ENCODE assay signal across 1 cellular context in the genomic region with DNA sequence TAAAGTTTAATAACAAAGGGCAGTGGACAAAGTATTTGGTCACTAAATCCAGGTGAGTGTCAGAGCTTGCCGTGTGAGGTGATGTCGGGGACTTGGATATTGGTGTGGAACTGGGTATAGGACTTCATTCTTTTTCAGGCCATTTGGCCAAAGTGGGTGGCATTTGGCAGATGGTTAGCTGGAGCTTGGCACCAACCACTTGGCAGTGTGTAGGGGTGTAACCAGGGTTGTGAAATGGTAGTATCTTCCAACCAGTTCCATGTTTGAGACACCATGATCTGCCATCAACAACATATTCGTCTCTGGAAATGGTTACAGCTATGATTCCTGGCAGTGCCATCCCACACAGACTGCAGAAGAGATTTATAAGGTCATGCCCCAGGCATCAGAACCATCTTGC.
TF ChIP-seq lines count a peak whose summit lies in the region.

No MANE protein-coding gene starts in this region.

TF ChIP-seq in SK-N-SH, 30 proteins besides CTCF, POLR2A, EP300 and RAD21 (continued from another document):
- TF ChIP-seq, protein P1, sequence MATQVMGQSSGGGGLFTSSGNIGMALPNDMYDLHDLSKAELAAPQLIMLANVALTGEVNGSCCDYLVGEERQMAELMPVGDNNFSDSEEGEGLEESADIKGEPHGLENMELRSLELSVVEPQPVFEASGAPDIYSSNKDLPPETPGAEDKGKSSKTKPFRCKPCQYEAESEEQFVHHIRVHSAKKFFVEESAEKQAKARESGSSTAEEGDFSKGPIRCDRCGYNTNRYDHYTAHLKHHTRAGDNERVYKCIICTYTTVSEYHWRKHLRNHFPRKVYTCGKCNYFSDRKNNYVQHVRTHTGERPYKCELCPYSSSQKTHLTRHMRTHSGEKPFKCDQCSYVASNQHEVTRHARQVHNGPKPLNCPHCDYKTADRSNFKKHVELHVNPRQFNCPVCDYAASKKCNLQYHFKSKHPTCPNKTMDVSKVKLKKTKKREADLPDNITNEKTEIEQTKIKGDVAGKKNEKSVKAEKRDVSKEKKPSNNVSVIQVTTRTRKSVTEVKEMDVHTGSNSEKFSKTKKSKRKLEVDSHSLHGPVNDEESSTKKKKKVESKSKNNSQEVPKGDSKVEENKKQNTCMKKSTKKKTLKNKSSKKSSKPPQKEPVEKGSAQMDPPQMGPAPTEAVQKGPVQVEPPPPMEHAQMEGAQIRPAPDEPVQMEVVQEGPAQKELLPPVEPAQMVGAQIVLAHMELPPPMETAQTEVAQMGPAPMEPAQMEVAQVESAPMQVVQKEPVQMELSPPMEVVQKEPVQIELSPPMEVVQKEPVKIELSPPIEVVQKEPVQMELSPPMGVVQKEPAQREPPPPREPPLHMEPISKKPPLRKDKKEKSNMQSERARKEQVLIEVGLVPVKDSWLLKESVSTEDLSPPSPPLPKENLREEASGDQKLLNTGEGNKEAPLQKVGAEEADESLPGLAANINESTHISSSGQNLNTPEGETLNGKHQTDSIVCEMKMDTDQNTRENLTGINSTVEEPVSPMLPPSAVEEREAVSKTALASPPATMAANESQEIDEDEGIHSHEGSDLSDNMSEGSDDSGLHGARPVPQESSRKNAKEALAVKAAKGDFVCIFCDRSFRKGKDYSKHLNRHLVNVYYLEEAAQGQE (IDR thresholded peaks at IDR 0.05; ENCODE audit: low read depth, low read length) = no peak
- TF ChIP-seq FOXM1 (IDR thresholded peaks at IDR 0.05; ENCODE audit: low read depth) (no peak), POLR2AphosphoS5 (IDR thresholded peaks at IDR 0.05; ENCODE audit: low read depth, low read length) (no peak), JUND (IDR thresholded peaks at IDR 0.05) (no peak)
- TF ChIP-seq, protein P2, sequence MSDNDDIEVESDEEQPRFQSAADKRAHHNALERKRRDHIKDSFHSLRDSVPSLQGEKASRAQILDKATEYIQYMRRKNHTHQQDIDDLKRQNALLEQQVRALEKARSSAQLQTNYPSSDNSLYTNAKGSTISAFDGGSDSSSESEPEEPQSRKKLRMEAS (IDR thresholded peaks at IDR 0.05; ENCODE audit: low read depth) = no peak
